1 cellular context compared by ENCODE assay signal in genomic region chr19:39881495-39882110, GRCh38.
TF ChIP-seq lines count a peak whose summit lies in the region.

No MANE protein-coding gene starts in this region.

TF ChIP-seq in GM12878, 131 proteins besides CTCF, POLR2A, EP300 and RAD21:
- 0 out of 2 replicates have a peak, but pooled peaks have one; percentile 26 for TF ChIP-seq SMC3 (IDR thresholded peaks at IDR 0.05; ENCODE audit: borderline replicate concordance, low read length)
